In the genomic region with DNA sequence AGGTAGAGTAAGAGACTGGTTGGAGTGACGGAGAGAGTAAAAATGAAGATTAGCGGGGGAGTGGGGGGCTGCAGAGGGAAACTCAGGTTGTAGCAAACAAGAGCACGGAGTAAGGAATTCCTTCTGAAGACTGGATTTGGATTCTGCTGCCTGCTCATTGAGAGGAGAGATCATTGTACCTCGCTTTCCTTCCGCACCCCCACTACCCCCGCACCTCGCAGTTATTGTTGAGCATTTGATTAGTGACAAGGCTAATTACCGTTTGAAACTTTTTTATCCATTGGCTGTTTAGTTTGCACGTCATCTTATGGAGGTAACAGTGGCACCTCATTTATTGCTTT, we compare ENCODE assay signal across 8 cellular contexts. TPM values are rescaled to one million over a fixed set of nuclear protein-coding genes. Genes with fewer than 3 reads are reported as not detected.
A peak's percentile ranks its signal among the peaks of the same experiment; 100 is the strongest.
DNase-seq lines count a peak whose midpoint lies in the region; TF ChIP-seq lines count a peak whose summit lies in the region.

No MANE protein-coding gene starts in this region.

- peak overlapping the region; percentile 46 for H2AFZ ChIP-seq in SU-DHL-6 (ENCODE audit: low read depth, low read length, severe bottlenecking)
- peak overlapping the region; percentile 42 for H2AFZ ChIP-seq in fibroblast of lung (ENCODE audit: low read length)

- DNase-seq in H7, result no peak
- DNase-seq in fibroblast of lung (ENCODE audit: low read depth in 2 of 2), result peak in 1 of 2 donors; percentile 3
- no peak for DNase-seq in NK-92 (lab: John Stamatoyannopoulos, UW; ENCODE audit: unreplicated experiment)
- no peak for DNase-seq in effector CD4-positive, alpha-beta T cell
- no peak for DNase-seq in islet precursor cell
- no peak for DNase-seq in NCI-H748 (lab: John Stamatoyannopoulos, UW; ENCODE audit: unreplicated experiment)

- TF ChIP-seq CTCF in SU-DHL-6 (IDR thresholded peaks at IDR 0.05; ENCODE audit: insufficient read depth, low read length, poor library complexity, severe bottlenecking) (no peak), fibroblast of lung (conservative IDR thresholded peaks at IDR 0.05 in 1 of 2, IDR thresholded peaks at IDR 0.05 in 1 of 2; ENCODE audit: low read depth in 1 of 2, low read length in 2 of 2) (no peak)

- peaks cover 15% of the 10 kb centered on the region for H3K36me3 ChIP-seq in H7 (replicated peaks; ENCODE audit: control insufficient read depth, insufficient read depth, low read length)
- peaks cover 20% of the 10 kb centered on the region for H3K36me3 ChIP-seq in SU-DHL-6 (ENCODE audit: low read length)
- H3K36me3 ChIP-seq in fibroblast of lung (ENCODE audit: control insufficient read depth, insufficient read depth, low read length), result peaks cover 4% of the 10 kb centered on the region
- peaks cover 9% of the 10 kb centered on the region for H3K36me3 ChIP-seq in rectal smooth muscle tissue (ENCODE audit: control insufficient read depth, insufficient read depth, low read length)

- H3K27me3 ChIP-seq in H7 (ENCODE audit: control insufficient read depth, insufficient read depth, low read length), result no peaks in the 10 kb centered on the region
- H3K27me3 ChIP-seq in SU-DHL-6 (ENCODE audit: low read length), result no peaks in the 10 kb centered on the region
- no peaks in the 10 kb centered on the region for H3K27me3 ChIP-seq in fibroblast of lung (ENCODE audit: control insufficient read depth, insufficient read depth, low read length)
- H3K27me3 ChIP-seq in rectal smooth muscle tissue (ENCODE audit: control insufficient read depth, insufficient read depth, low read length), result no peaks in the 10 kb centered on the region

- peak overlapping the region; percentile 86 for H3K4me2 ChIP-seq in SU-DHL-6 (ENCODE audit: low read depth, low read length, poor library complexity, severe bottlenecking)
- H3K4me2 ChIP-seq in fibroblast of lung (ENCODE audit: extremely low read depth, insufficient read depth, low read length), result peak overlapping the region; percentile 69

- peak overlapping the region; percentile 86 for H3K4me3 ChIP-seq in H7 (ENCODE audit: insufficient read depth, low read depth, low read length)
- peak overlapping the region; percentile 67 for H3K4me3 ChIP-seq in SU-DHL-6 (ENCODE audit: insufficient read depth, low read length, poor library complexity, severe bottlenecking)
- peak overlapping the region; percentile 64 to 98 (median 80) for H3K4me3 ChIP-seq in fibroblast of lung (replicated peaks in 1 of 4; ENCODE audit: control extremely low read depth in 1 of 4, insufficient read depth in 1 of 4, low read depth in 3 of 4, low read length in 4 of 4)
- peak overlapping the region; percentile 97 for H3K4me3 ChIP-seq in rectal smooth muscle tissue (ENCODE audit: low read length)

- H3K9me2 ChIP-seq in SU-DHL-6 (replicated peaks; ENCODE audit: insufficient read depth, low read length), result no peaks in the 10 kb centered on the region

- H4K20me1 ChIP-seq in SU-DHL-6 (ENCODE audit: low read depth, low read length) (no peaks in the 10 kb centered on the region), fibroblast of lung (ENCODE audit: control insufficient read depth, extremely low read depth, insufficient read depth, low read length) (no peaks in the 10 kb centered on the region)

- no peaks in the 10 kb centered on the region for H3F3A ChIP-seq in SU-DHL-6 (ENCODE audit: insufficient read depth)

- no peaks in the 10 kb centered on the region for H3K9me3 ChIP-seq in SU-DHL-6 (ENCODE audit: insufficient read depth, low read length)
- no peaks in the 10 kb centered on the region for H3K9me3 ChIP-seq in fibroblast of lung (ENCODE audit: control insufficient read depth, insufficient read depth, low read depth, low read length)

- peaks cover 43% of the 10 kb centered on the region for H3K79me2 ChIP-seq in SU-DHL-6 (ENCODE audit: insufficient read depth, low read length)
- peaks cover 27% of the 10 kb centered on the region for H3K79me2 ChIP-seq in fibroblast of lung (ENCODE audit: control insufficient read depth, insufficient read depth, low read length)

- peak overlapping the region; percentile 87 for H3K9ac ChIP-seq in SU-DHL-6 (ENCODE audit: low read length)
- peak overlapping the region; percentile 54 for H3K9ac ChIP-seq in fibroblast of lung (ENCODE audit: insufficient read depth, low read length)
- peak overlapping the region; percentile 81 for H3K9ac ChIP-seq in rectal smooth muscle tissue (ENCODE audit: low read length)

- H3K27ac ChIP-seq in SU-DHL-6 (ENCODE audit: low read depth, low read length), result peak overlapping the region; percentile 44
- H3K27ac ChIP-seq in fibroblast of lung (ENCODE audit: insufficient read depth, low read length), result peak overlapping the region; percentile 67
- H3K27ac ChIP-seq in rectal smooth muscle tissue (ENCODE audit: low read depth, low read length), result peak overlapping the region; percentile 85

- H3K4me1 ChIP-seq in fibroblast of lung (ENCODE audit: control insufficient read depth, extremely low read depth, insufficient read depth, low read length) (peaks cover 2% of the 10 kb centered on the region), rectal smooth muscle tissue (ENCODE audit: control insufficient read depth, insufficient read depth, low read length) (peaks cover 3% of the 10 kb centered on the region)

RNA-seq across cellular contexts. Expression of gene PRPF3, which starts 0.5 kb away (rescaled TPM):
- 46.9 and 58.0 TPM in 2 replicates for total RNA-seq in H7 (2014; rRNA removed; shearing (Covaris generic))
- 32.6 and 37.0 TPM in 2 replicates for total RNA-seq in fibroblast of lung
- 25.6 and 28.8 TPM in 2 replicates for polyA plus RNA-seq in fibroblast of lung
- polyA plus RNA-seq in fibroblast of lung (2012), result 24.9 and 29.3 TPM in 2 replicates
- polyA minus RNA-seq in fibroblast of lung (ENCODE audit: low replicate concordance), result 26.6 and 27.2 TPM in 2 replicates

RNA-seq across cellular contexts. Expression of gene MRPS21, which starts 28.1 kb away (rescaled TPM):
- total RNA-seq in H7 (2014; rRNA removed; shearing (Covaris generic)), result 113 and 129 TPM in 2 replicates
- total RNA-seq in fibroblast of lung, result 53.7 and 54.7 TPM in 2 replicates
- 74.1 and 82.2 TPM in 2 replicates for polyA plus RNA-seq in fibroblast of lung
- 101 and 111 TPM in 2 replicates for polyA plus RNA-seq in fibroblast of lung (2012)
- polyA minus RNA-seq in fibroblast of lung (ENCODE audit: low replicate concordance), result 2.7 and 21.9 TPM in 2 replicates

RNA-seq across cellular contexts. Expression of gene CIART, which starts 39.4 kb away (rescaled TPM):
- total RNA-seq in H7 (2014; rRNA removed; shearing (Covaris generic)), result 5.3 and 10.6 TPM in 2 replicates
- total RNA-seq in fibroblast of lung, result 5.1 and 10.4 TPM in 2 replicates
- 15.3 and 15.4 TPM in 2 replicates for polyA plus RNA-seq in fibroblast of lung
- polyA plus RNA-seq in fibroblast of lung (2012), result 7.6 and 7.9 TPM in 2 replicates
- 14.0 and 16.7 TPM in 2 replicates for polyA minus RNA-seq in fibroblast of lung (ENCODE audit: low replicate concordance)

RNA-seq across cellular contexts. Expression of gene RPRD2, which starts 42.2 kb away (rescaled TPM):
- 14.5 and 19.0 TPM in 2 replicates for total RNA-seq in H7 (2014; rRNA removed; shearing (Covaris generic))
- total RNA-seq in fibroblast of lung, result 6.7 and 12.1 TPM in 2 replicates
- polyA plus RNA-seq in fibroblast of lung, result 13.4 and 16.7 TPM in 2 replicates
- 9.5 and 11.4 TPM in 2 replicates for polyA plus RNA-seq in fibroblast of lung (2012)
- 14.5 and 24.4 TPM in 2 replicates for polyA minus RNA-seq in fibroblast of lung (ENCODE audit: low replicate concordance)

RNA-seq across cellular contexts. Expression of gene C1orf54, which starts 49.2 kb away (rescaled TPM):
- total RNA-seq in H7 (2014; rRNA removed; shearing (Covaris generic)), result 5.0 and 15.6 TPM in 2 replicates
- 32.0 and 36.5 TPM in 2 replicates for total RNA-seq in fibroblast of lung
- polyA plus RNA-seq in fibroblast of lung, result 16.3 and 42.8 TPM in 2 replicates
- 18.4 and 38.7 TPM in 2 replicates for polyA plus RNA-seq in fibroblast of lung (2012)
- polyA minus RNA-seq in fibroblast of lung (ENCODE audit: low replicate concordance), result 8.1 TPM in 1 of 2 replicates, not detected in the other
